6 cellular contexts compared by ENCODE assay signal in genomic region chr9:137021979-137022619, GRCh38.
DNase-seq lines count a peak whose midpoint lies in the region; ATAC-seq lines count a peak whose summit lies in the region.

No MANE protein-coding gene starts in this region.

- peak; percentile 20 for DNase-seq in NCI-H2171 treated with DMSO at 0.1 percent for 48 hours (lab: John Stamatoyannopoulos, UW)
- DNase-seq in NCI-H2171 (lab: John Stamatoyannopoulos, UW): no peak
- DNase-seq in activated CD4-positive, alpha-beta T cell treated with anti-CD3 and anti-CD28 coated beads for 1 hour: peak; percentile 49
- peak; percentile 40 for DNase-seq in fibroblast of the conjunctiva (ENCODE audit: low read depth)
- DNase-seq in stimulated activated CD8-positive, alpha-beta memory T cell treated with anti-CD3 and anti-CD28 coated beads, Interleukin-12 subunit alpha, Interleukin-12 subunit beta, amount 100 ng/mL, for 24 hours (ENCODE audit: extremely low read depth): peak; percentile 51

- ATAC-seq in GM21737 (IDR thresholded peaks at IDR 0.05; ENCODE audit: unreplicated experiment): no peak
